15 cellular contexts compared by ENCODE assay signal in the genomic region with DNA sequence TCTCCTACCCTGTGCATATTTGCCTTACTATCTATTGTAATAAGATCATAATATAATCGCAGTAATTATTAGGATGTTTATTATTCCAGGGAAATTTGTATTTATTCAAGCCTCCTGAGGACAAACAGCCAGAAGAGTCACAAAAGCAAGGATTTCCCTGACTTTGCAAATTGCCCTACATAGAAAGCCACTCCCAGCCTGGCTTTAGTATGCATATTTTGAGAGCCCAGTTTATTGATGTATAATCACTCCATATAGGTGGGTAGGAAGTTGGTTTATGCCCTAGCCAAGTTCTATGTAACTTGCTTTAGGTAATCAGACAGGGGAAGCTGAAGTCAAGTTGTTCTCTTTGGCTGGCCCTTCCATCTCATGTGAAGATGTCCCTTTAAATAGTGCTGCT.
"Had no signal": no experiment of that assay in that cellular context is flagged by ENCODE, and none has a peak within 500 bp of the region (broad histone marks: within the 10 kb centered on the region; RNA-seq: fewer than 3 reads in every experiment).

No MANE protein-coding gene starts in this region.

- H3K27me3 ChIP-seq: neural progenitor cell, upper lobe of right lung, uterus had no signal

- H3K27ac ChIP-seq: neural progenitor cell, parathyroid adenoma, thoracic aorta, tibial nerve, upper lobe of right lung, uterus had no signal

- H3K9ac ChIP-seq: neural progenitor cell, parathyroid adenoma had no signal

- ATAC-seq: left lobe of liver; naive thymus-derived CD4-positive, alpha-beta T cell; sciatic nerve; stimulated activated naive B cell treated with anti-CD40 and anti-IgM and Interleukin-4, amounts not matched to agents 10 μg/mL and 1 μg/mL and 100 μg/mL, for 72 hours; upper lobe of right lung had no signal

- H3K4me1 ChIP-seq: neural progenitor cell, parathyroid adenoma, tibial nerve, upper lobe of right lung, uterus had no signal

- H3K4me3 ChIP-seq: lung, neural progenitor cell, thoracic aorta, tibial nerve, upper lobe of right lung, uterus had no signal

- H3K36me3 ChIP-seq: neural progenitor cell, thoracic aorta, tibial nerve, upper lobe of right lung, uterus had no signal

- DNase-seq: cortex of kidney; effector CD4-positive, alpha-beta T cell; naive thymus-derived CD4-positive, alpha-beta T cell; stimulated activated CD4-positive, alpha-beta T cell treated with anti-CD3 and anti-CD28 coated beads, Interleukin-15, amount 100 ng/mL, for 24 hours; stimulated activated CD4-positive, alpha-beta T cell treated with anti-CD3 and anti-CD28 coated beads, Interleukin-2, amount 100 ng/mL, for 48 hours; stimulated activated naive B cell treated with anti-CD40 and anti-IgM and Interleukin-4, amounts not matched to agents 10 μg/mL and 1 μg/mL and 100 μg/mL, for 72 hours; upper lobe of right lung; uterus had no signal

- H3K9me3 ChIP-seq: thoracic aorta, tibial nerve, upper lobe of right lung, uterus had no signal
